ENCODE assay signal across 8 cellular contexts in genomic region chr1:51990478-51990965, GRCh38. TPM values are rescaled to one million over a fixed set of nuclear protein-coding genes. Genes with fewer than 3 reads are reported as not detected.
DNase-seq lines count a peak whose midpoint lies in the region; TF ChIP-seq lines count a peak whose summit lies in the region.

Gene RAB3B, minus strand, starts transcription at chr1:51990700. Its CDS starts 13,583 bp downstream, at chr1:51977117.

- DNase-seq in Daoy (ENCODE audit: low read depth) (peak; percentile 81), HFF-Myc (ENCODE audit: extremely low read depth, low read depth) (no peak), NCI-H1930 (lab: John Stamatoyannopoulos, UW) (peak; percentile 56 to 79), cerebellar cortex (ENCODE audit: low spot score) (peak; percentile 34), left kidney (ENCODE audit: low read depth, low spot score) (peak; percentile 93), hippocampal formation (lab: John Stamatoyannopoulos, UW) (no peak)
- DNase-seq in activated CD4-positive, CD25-positive, alpha-beta regulatory T cell (lab: John Stamatoyannopoulos, UW), result peak; percentile 17 to 65 (median 52)
- DNase-seq in stimulated activated CD4-positive, alpha-beta T cell treated with anti-CD3 and anti-CD28 coated beads, Interleukin-4, amount 100 ng/mL, for 48 hours (ENCODE audit: low read depth in 2 of 2), result peak; percentile 63 to 84

- H3K4me3 ChIP-seq in HFF-Myc (replicated peaks; ENCODE audit: low read depth, low read length), result peak within 1 kb of the TSS; percentile 57

- no peak for TF ChIP-seq CTCF in HFF-Myc (IDR thresholded peaks at IDR 0.05; ENCODE audit: low read depth, low read length, missing control alignments)

RNA-seq across cellular contexts. Expression of gene RAB3B, which starts in this region (rescaled TPM):
- 2.2 and 2.7 TPM in 2 replicates for total RNA-seq in Daoy (2014; rRNA removed; shearing (Covaris generic))

Comparison
In these comparisons a context has a peak if more than half of its experiments do, and no peak if none do; other contexts are left out.
1. DNase-seq: peak in Daoy (single experiment), NCI-H1930 (2 of 2), activated CD4-positive, CD25-positive, alpha-beta regulatory T cell (4 of 4), cerebellar cortex (single experiment), left kidney (single experiment) and stimulated activated CD4-positive, alpha-beta T cell treated with anti-CD3 and anti-CD28 coated beads, Interleukin-4, amount 100 ng/mL, for 48 hours (2 of 2); none in HFF-Myc (single experiment) and hippocampal formation (0 of 2).